ENCODE assay signal across 1 cellular context in the genomic region with DNA sequence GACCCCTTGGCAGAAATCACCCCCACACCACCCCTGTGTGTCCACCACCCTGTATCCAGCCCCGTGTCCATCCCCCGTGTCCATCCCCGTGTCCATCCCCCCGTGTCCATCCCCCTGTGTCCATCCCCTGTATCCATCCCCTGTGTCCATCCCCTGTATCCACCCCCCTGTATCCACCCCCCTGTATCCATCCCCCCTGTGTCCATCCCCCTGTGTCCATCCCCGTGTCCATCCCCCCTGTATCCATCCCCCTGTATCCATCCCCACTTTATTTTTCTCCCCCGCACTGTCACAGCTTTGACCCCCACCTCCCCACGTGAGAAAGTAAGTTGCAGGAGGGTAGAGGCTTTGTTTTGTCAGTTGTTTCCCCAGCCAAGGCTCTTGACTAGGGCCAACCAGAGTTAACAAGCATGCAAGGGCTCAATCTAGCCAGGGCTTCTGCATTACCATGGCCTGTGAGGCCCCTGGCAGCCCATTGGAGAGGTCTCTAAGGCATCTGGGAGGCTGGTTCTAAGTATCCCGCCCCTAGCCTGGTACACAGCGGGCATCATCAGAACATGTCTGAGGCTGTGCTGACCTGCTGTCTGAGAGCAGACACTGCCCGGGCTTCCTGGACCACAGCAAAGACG.
TF ChIP-seq lines count a peak whose summit lies in the region.

No MANE protein-coding gene starts in this region.

TF ChIP-seq in K562, 482 proteins besides CTCF, POLR2A, EP300 and RAD21 (continued from another document):
- TF ChIP-seq, protein P1, sequence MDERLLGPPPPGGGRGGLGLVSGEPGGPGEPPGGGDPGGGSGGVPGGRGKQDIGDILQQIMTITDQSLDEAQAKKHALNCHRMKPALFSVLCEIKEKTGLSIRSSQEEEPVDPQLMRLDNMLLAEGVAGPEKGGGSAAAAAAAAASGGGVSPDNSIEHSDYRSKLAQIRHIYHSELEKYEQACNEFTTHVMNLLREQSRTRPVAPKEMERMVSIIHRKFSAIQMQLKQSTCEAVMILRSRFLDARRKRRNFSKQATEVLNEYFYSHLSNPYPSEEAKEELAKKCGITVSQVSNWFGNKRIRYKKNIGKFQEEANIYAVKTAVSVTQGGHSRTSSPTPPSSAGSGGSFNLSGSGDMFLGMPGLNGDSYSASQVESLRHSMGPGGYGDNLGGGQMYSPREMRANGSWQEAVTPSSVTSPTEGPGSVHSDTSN (CRISPR knock-in tag; IDR thresholded peaks at IDR 0.05; ENCODE audit: low read depth) = no peak
- TF ChIP-seq, protein P1 (tag; conservative IDR thresholded peaks at IDR 0.05; ENCODE audit: low read depth) = no peak
- TF ChIP-seq POLR2H (tag; IDR thresholded peaks at IDR 0.05; ENCODE audit: low read depth) (no peak), ATF6 (CRISPR knock-in tag; IDR thresholded peaks at IDR 0.05) (no peak), BCOR (IDR thresholded peaks at IDR 0.05) (no peak), CEBPZ (IDR thresholded peaks at IDR 0.05; ENCODE audit: borderline replicate concordance, low read depth, low read length) (no peak), ADNP (tag; IDR thresholded peaks at IDR 0.05) (no peak)
- TF ChIP-seq, protein P2, sequence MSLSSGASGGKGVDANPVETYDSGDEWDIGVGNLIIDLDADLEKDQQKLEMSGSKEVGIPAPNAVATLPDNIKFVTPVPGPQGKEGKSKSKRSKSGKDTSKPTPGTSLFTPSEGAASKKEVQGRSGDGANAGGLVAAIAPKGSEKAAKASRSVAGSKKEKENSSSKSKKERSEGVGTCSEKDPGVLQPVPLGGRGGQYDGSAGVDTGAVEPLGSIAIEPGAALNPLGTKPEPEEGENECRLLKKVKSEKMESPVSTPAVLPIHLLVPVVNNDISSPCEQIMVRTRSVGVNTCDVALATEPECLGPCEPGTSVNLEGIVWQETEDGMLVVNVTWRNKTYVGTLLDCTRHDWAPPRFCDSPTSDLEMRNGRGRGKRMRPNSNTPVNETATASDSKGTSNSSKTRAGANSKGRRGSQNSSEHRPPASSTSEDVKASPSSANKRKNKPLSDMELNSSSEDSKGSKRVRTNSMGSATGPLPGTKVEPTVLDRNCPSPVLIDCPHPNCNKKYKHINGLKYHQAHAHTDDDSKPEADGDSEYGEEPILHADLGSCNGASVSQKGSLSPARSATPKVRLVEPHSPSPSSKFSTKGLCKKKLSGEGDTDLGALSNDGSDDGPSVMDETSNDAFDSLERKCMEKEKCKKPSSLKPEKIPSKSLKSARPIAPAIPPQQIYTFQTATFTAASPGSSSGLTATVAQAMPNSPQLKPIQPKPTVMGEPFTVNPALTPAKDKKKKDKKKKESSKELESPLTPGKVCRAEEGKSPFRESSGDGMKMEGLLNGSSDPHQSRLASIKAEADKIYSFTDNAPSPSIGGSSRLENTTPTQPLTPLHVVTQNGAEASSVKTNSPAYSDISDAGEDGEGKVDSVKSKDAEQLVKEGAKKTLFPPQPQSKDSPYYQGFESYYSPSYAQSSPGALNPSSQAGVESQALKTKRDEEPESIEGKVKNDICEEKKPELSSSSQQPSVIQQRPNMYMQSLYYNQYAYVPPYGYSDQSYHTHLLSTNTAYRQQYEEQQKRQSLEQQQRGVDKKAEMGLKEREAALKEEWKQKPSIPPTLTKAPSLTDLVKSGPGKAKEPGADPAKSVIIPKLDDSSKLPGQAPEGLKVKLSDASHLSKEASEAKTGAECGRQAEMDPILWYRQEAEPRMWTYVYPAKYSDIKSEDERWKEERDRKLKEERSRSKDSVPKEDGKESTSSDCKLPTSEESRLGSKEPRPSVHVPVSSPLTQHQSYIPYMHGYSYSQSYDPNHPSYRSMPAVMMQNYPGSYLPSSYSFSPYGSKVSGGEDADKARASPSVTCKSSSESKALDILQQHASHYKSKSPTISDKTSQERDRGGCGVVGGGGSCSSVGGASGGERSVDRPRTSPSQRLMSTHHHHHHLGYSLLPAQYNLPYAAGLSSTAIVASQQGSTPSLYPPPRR (CRISPR knock-in tag; IDR thresholded peaks at IDR 0.05; ENCODE audit: borderline replicate concordance) = no peak
TF ChIP-seq in K562: peak in this region for 0.
